Comparison of ENCODE assay signal across 8 cellular contexts in genomic region chr22:23716811-23717801, GRCh38. TPM values are rescaled to one million over a fixed set of nuclear protein-coding genes. Genes with fewer than 3 reads are reported as not detected.
A peak's percentile ranks its signal among the peaks of the same experiment; 100 is the strongest.
DNase-seq lines count a peak whose midpoint lies in the region; ATAC-seq, FAIRE-seq and TF ChIP-seq lines count a peak whose summit lies in the region.

No MANE protein-coding gene starts in this region.

- CTCF ChIA-PET in activated B cell treated with CpG ODN at 0.5 μM for 24 hours (lab: Charles Lee), result interaction anchor here (0.8 kb wide), 1 partner anchor 133 kb away, joined by 3 read pairs; no protein-coding TSS in a partner anchor

- no peaks in the 10 kb centered on the region for H3K27me3 Mint-ChIP-seq in activated B cell treated with CpG ODN at 0.5 μM for 24 hours

- peaks cover 20% of the 10 kb centered on the region for H3K36me3 Mint-ChIP-seq in activated B cell treated with CpG ODN at 0.5 μM for 24 hours (ENCODE audit: low read depth)

- H3K4me3 ChIP-seq in cardiac fibroblast (replicated peaks in 1 of 2; ENCODE audit: low read depth in 2 of 2, low read length in 2 of 2) (peak overlapping the region; percentile 91 to 92), small intestine (ENCODE audit: low read depth in 1 of 2, low read length in 2 of 2) (peak overlapping the region; percentile 90 to 93)

- 5 to 6% (median 5%) methylated on average over 73 to 84 of the region's 84 CpGs for WGBS in small intestine, 3 donors

- intact Hi-C loops in activated B cell treated with CpG ODN at 0.5 μM for 24 hours (cut with micrococcal nuclease), result loop anchor here (1.0 to 5.0 kb wide), 6 partner anchors 21 to 197 kb away; partner anchors contain the start of gene CHCHD10

- TF ChIP-seq POLR2A in GM12892 (IDR thresholded peaks at IDR 0.05; ENCODE audit: low read depth, low read length), result peak; percentile 94

- H3K27me3 ChIP-seq in small intestine (ENCODE audit: control insufficient read depth in 2 of 2, insufficient read depth in 2 of 2, low read length in 2 of 2), result no peaks in the 10 kb centered on the region

- POLR2A ChIA-PET in activated B cell treated with CpG ODN at 0.5 μM for 24 hours (lab: Charles Lee), result interaction anchor here (0.5 to 1.8 kb wide), 17 partner anchors 15 to 177 kb away, joined by 3 to 13 read pairs (median 4); partner anchors contain the start of genes DERL3, MIF, SLC2A11 and ZNF70

- H3K9me3 ChIP-seq in small intestine (ENCODE audit: control insufficient read depth, low read depth), result no peaks in the 10 kb centered on the region

- peak overlapping the region; percentile 81 for H3K4me3 Mint-ChIP-seq in activated B cell treated with CpG ODN at 0.5 μM for 24 hours

- peak overlapping the region; percentile 72 to 77 for H3K27ac ChIP-seq in small intestine (ENCODE audit: low read depth in 1 of 2, low read length in 1 of 2)

- peaks cover 5 to 13% of the 10 kb centered on the region in 2 donors for H3K36me3 ChIP-seq in small intestine (ENCODE audit: control insufficient read depth in 2 of 2, insufficient read depth in 2 of 2, low read length in 2 of 2)

- no peak for TF ChIP-seq CTCF in activated B cell treated with CpG ODN at 0.5 μM for 24 hours (IDR thresholded peaks at IDR 0.05)
- TF ChIP-seq CTCF in cardiac fibroblast (IDR thresholded peaks at IDR 0.05; ENCODE audit: low read depth, low read length), result no peak

- H3K4me1 Mint-ChIP-seq in activated B cell treated with CpG ODN at 0.5 μM for 24 hours, result peaks cover 16% of the 10 kb centered on the region

- FAIRE-seq in GM12892 (lab: Jason Lieb, UNC), result peak; percentile 100
- FAIRE-seq in small intestine (lab: Jason Lieb, UNC), result no peak

- H3K4me1 ChIP-seq in small intestine (ENCODE audit: control insufficient read depth in 2 of 2, insufficient read depth in 1 of 2, low read depth in 1 of 2, low read length in 1 of 2), result peaks cover 0 to 4% of the 10 kb centered on the region in 2 donors

- peak; percentile 60 for ATAC-seq in HG02973 (IDR thresholded peaks at IDR 0.05; ENCODE audit: unreplicated experiment)
- ATAC-seq in activated B cell treated with CpG ODN at 0.5 μM for 24 hours (ENCODE audit: low read depth), result peak; percentile 97
- no peak for ATAC-seq in GM18520 (IDR thresholded peaks at IDR 0.05; ENCODE audit: unreplicated experiment)

- no peaks in the 10 kb centered on the region for H3K9me3 Mint-ChIP-seq in activated B cell treated with CpG ODN at 0.5 μM for 24 hours

- DNase-seq in GM12892 (ENCODE audit: insufficient read length) (peak; percentile 99), NCI-H2227 (lab: John Stamatoyannopoulos, UW; ENCODE audit: unreplicated experiment) (peak; percentile 93), activated B cell treated with CpG ODN at 0.5 μM for 24 hours (peak; percentile 81), cardiac fibroblast (ENCODE audit: low read depth in 2 of 2) (peak; percentile 88 to 90), iPS-NIHi7 (ENCODE audit: extremely low spot score) (peak; percentile 96), small intestine (peak; percentile 84)

- H3K27ac Mint-ChIP-seq in activated B cell treated with CpG ODN at 0.5 μM for 24 hours, result peak overlapping the region; percentile 69

RNA-seq across cellular contexts. Expression of gene RGL4, which starts 26.3 kb away (rescaled TPM):
- 3.5 TPM for polyA plus RNA-seq in GM12892 (2012; ENCODE audit: missing spikeins)
- 0.42 and 0.81 TPM in 2 replicates for total RNA-seq in activated B cell treated with CpG ODN at 0.5 μM for 24 hours
- polyA plus RNA-seq in small intestine, result 1 to 10 TPM in 1 of 3 donors, under 1 TPM in 2; 0.60 to 3.8 (median 0.67) TPM

RNA-seq across cellular contexts. Expression of gene ZNF70, which starts 33.8 kb away (rescaled TPM):
- 2.1 TPM for polyA plus RNA-seq in GM12892 (2012; ENCODE audit: missing spikeins)
- 4.0 and 4.9 TPM in 2 replicates for total RNA-seq in activated B cell treated with CpG ODN at 0.5 μM for 24 hours
- under 1 TPM in 2 of 3 donors, not detected in 1; 0.27 to 0.98 TPM for polyA plus RNA-seq in small intestine

RNA-seq across cellular contexts. Expression of gene VPREB3, which starts 37.1 kb away (rescaled TPM):
- polyA plus RNA-seq in GM12892 (2012; ENCODE audit: missing spikeins), result 11.6 TPM
- total RNA-seq in activated B cell treated with CpG ODN at 0.5 μM for 24 hours, result 15.0 and 15.9 TPM in 2 replicates
- polyA plus RNA-seq in small intestine, result 1 to 10 TPM in 1 of 3 donors, not detected in 2; 6.2 TPM

RNA-seq across cellular contexts. Expression of gene C22orf15, which starts 45.7 kb away (rescaled TPM):
- 2.3 TPM for polyA plus RNA-seq in GM12892 (2012; ENCODE audit: missing spikeins)
- 0.31 and 0.37 TPM in 2 replicates for total RNA-seq in activated B cell treated with CpG ODN at 0.5 μM for 24 hours
- polyA plus RNA-seq in small intestine, result under 1 TPM in 1 of 3 donors, not detected in 2; 0.07 TPM

RNA-seq across cellular contexts. Expression of gene CHCHD10, which starts 50.7 kb away (rescaled TPM):
- polyA plus RNA-seq in GM12892 (2012; ENCODE audit: missing spikeins), result 268 TPM
- total RNA-seq in activated B cell treated with CpG ODN at 0.5 μM for 24 hours, result 63.4 and 68.8 TPM in 2 replicates
- 100 to 1,000 TPM; 212 to 544 (median 351) TPM for polyA plus RNA-seq in small intestine
